ENCODE assay signal across 1 cellular context in genomic region chr16:55302635-55303034, GRCh38.
TF ChIP-seq lines count a peak whose summit lies in the region.

No MANE protein-coding gene starts in this region.

TF ChIP-seq in GM23338, 12 proteins besides CTCF, POLR2A, EP300 and RAD21 (continued from another document):
- no peak for TF ChIP-seq ZNF462 (CRISPR knock-in tag; IDR thresholded peaks at IDR 0.05)
- no peak for TF ChIP-seq ZNF114 (CRISPR knock-in tag; IDR thresholded peaks at IDR 0.05)
